18 cellular contexts compared by ENCODE assay signal in the genomic region with DNA sequence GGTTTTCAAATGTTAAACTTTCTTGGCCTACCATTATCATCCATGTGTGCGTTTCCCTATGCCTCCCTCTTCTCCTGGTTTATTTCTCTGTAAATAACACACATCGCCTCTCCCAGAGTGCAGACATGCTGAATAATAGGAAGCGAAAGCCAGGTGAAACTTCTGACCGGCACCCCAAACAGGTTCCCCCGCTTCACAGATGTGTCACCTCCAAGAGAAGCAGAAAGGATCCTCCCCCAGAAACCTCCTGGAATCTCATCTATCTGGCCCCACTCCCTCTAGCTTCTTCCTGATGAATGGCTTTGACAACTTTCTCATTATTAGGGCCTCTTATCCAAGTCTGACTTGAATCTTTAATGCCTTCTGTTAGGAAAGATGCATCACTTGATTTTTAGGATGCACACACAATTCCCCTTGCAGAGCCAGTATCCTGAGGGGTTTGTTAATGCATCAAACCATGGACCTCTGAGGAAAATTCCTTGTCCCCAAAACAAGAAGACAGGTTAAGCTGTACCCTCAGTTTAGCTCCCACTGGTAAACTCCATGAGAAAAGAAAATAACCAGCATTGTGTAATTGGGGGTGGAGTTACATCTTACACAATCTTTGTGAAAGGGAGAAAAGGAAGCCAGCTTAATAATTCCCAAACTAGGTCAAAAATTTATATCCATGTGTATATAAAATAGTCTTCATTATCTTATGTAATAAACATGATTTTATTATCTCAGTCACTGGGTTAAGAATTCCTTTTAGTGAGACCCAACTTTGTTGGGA. TPM values are rescaled to one million over a fixed set of nuclear protein-coding genes. Genes with fewer than 3 reads are reported as not detected.
DNase-seq lines count a peak whose midpoint lies in the region; ATAC-seq, FAIRE-seq and TF ChIP-seq lines count a peak whose summit lies in the region.
"Had no signal": no experiment of that assay in that cellular context is flagged by ENCODE, and none has a peak within 500 bp of the region (broad histone marks: within the 10 kb centered on the region; RNA-seq: fewer than 3 reads in every experiment).

No MANE protein-coding gene starts in this region.

- H3F3A ChIP-seq in PC-3 (ENCODE audit: low read length, unreplicated experiment), result no peaks in the 10 kb centered on the region

- intact Hi-C loops in PC-3 (cut with micrococcal nuclease) (no loop called here), sciatic nerve (cut with DNase I) (no loop called here)

- H3K4me3 ChIP-seq in PC-3 (ENCODE audit: low read length), result no peak overlapping the region
- no peak overlapping the region for H3K4me3 ChIP-seq in cardiac fibroblast (replicated peaks in 1 of 2; ENCODE audit: low read depth in 2 of 2, low read length in 2 of 2)
- no peak overlapping the region for H3K4me3 ChIP-seq in fibroblast of the aortic adventitia (ENCODE audit: low read depth, low read length)
- H3K4me3 ChIP-seq: Peyer's patch had no signal

- no TSS peak for BruUV-seq in PC-3 (replicated peaks; lab: Mats Ljungman, UMichigan)

- no peaks in the 10 kb centered on the region for H3K36me3 ChIP-seq in PC-3 (ENCODE audit: low read depth, low read length)
- H3K36me3 ChIP-seq: Peyer's patch had no signal

- no peak overlapping the region for H3K9ac ChIP-seq in PC-3 (ENCODE audit: low read length)

- DNase-seq in PC-3 (peak; percentile 6), cardiac fibroblast (ENCODE audit: low read depth in 2 of 2) (peak; percentile 6 to 7), fibroblast of the aortic adventitia (ENCODE audit: low read depth) (peak; percentile 0), sciatic nerve (ENCODE audit: low spot score) (no peak), D721Med (ENCODE audit: insufficient read length, low spot score) (no peak)
- DNase-seq in stimulated activated CD4-positive, alpha-beta T cell treated with anti-CD3 and anti-CD28 coated beads, Interleukin-1b, Interleukin-23, amount 100 ng/mL, for 48 hours, result no peak
- DNase-seq: ACHN; CD4-positive, CD25-positive, alpha-beta regulatory T cell; HCEC 1CT; KBM-7; NCI-H1092 treated with DMSO at 0.1 percent for 48 hours; NCI-H2081 treated with DMSO at 0.1 percent for 48 hours; NCI-H510A; NCI-H82; Peyer's patch; SHP77 had no signal

- H3K79me2 ChIP-seq in PC-3 (ENCODE audit: low read length), result no peaks in the 10 kb centered on the region

- FAIRE-seq in D721Med (lab: Jason Lieb, UNC), result no peak

- H3K9me2 ChIP-seq in PC-3 (replicated peaks; ENCODE audit: low read length), result no peaks in the 10 kb centered on the region

- ATAC-seq in PC-3 (no peak), sciatic nerve (peak; percentile 36), HG02973 (IDR thresholded peaks at IDR 0.05; ENCODE audit: unreplicated experiment) (no peak)
- ATAC-seq: SK-N-SH treated with all-trans-retinoic acid at 6 μM for 48 hours had no signal

- peaks cover 11% of the 10 kb centered on the region; the same call in 1 of the 2 replicates for H3K27me3 ChIP-seq in PC-3 (ENCODE audit: low read length)
- H3K27me3 ChIP-seq: Peyer's patch had no signal

- no peaks in the 10 kb centered on the region for H4K20me1 ChIP-seq in PC-3 (ENCODE audit: low read length)

- H3K27ac ChIP-seq in PC-3 (ENCODE audit: low read length), result no peak overlapping the region
- H3K27ac ChIP-seq: Peyer's patch had no signal

- H3K4me1 ChIP-seq in PC-3 (ENCODE audit: insufficient read depth, low read length), result no peaks in the 10 kb centered on the region
- H3K4me1 ChIP-seq: Peyer's patch had no signal

- CTCF ChIA-PET in PC-3 (lab: Charles Lee), result no interaction called here

- POLR2A ChIA-PET in PC-3 (lab: Charles Lee; ENCODE audit: unreplicated experiment), result no interaction called here

- H2AFZ ChIP-seq in PC-3 (ENCODE audit: low read length), result no peak overlapping the region

- no peaks in the 10 kb centered on the region for H3K9me3 ChIP-seq in PC-3 (ENCODE audit: low read length)
- H3K9me3 ChIP-seq: Peyer's patch had no signal

- H3K4me2 ChIP-seq in PC-3 (ENCODE audit: low read length), result no peak overlapping the region

- TF ChIP-seq CTCF in PC-3 (conservative IDR thresholded peaks at IDR 0.05; ENCODE audit: low read depth, low read length) (no peak), cardiac fibroblast (IDR thresholded peaks at IDR 0.05; ENCODE audit: low read depth, low read length) (no peak), fibroblast of the aortic adventitia (IDR thresholded peaks at IDR 0.05; ENCODE audit: insufficient read depth, low read length) (no peak), D721Med (IDR thresholded peaks at IDR 0.05; ENCODE audit: insufficient read depth, missing control alignments) (no peak)

RNA-seq across cellular contexts. Expression of gene HYDIN, which starts 20.1 kb away (rescaled TPM):
- total RNA-seq in PC-3 (2014; rRNA removed) (0.12 and 0.69 TPM in 2 replicates), fibroblast of the aortic adventitia (ENCODE audit: low replicate concordance) (0.65 and 1.5 TPM in 2 replicates), sciatic nerve (3.4 TPM)
- total RNA-seq: CD4-positive, CD25-positive, alpha-beta regulatory T cell had no signal

RNA-seq across cellular contexts. Expression of gene CMTR2, which starts 38.6 kb away (rescaled TPM):
- total RNA-seq in PC-3 (2014; rRNA removed) (14.7 and 15.3 TPM in 2 replicates), fibroblast of the aortic adventitia (ENCODE audit: low replicate concordance) (17.3 and 32.1 TPM in 2 replicates), sciatic nerve (14.9 TPM)

Comparison
In these comparisons a context has a peak if more than half of its experiments do, and no peak if none do; other contexts are left out.
1. DNase-seq: peak in PC-3 (single experiment), cardiac fibroblast (2 of 2) and fibroblast of the aortic adventitia (single experiment); none in sciatic nerve (single experiment), D721Med (single experiment) and stimulated activated CD4-positive, alpha-beta T cell treated with anti-CD3 and anti-CD28 coated beads, Interleukin-1b, Interleukin-23, amount 100 ng/mL, for 48 hours (single experiment).